13 cellular contexts compared by ENCODE assay signal in the genomic region with DNA sequence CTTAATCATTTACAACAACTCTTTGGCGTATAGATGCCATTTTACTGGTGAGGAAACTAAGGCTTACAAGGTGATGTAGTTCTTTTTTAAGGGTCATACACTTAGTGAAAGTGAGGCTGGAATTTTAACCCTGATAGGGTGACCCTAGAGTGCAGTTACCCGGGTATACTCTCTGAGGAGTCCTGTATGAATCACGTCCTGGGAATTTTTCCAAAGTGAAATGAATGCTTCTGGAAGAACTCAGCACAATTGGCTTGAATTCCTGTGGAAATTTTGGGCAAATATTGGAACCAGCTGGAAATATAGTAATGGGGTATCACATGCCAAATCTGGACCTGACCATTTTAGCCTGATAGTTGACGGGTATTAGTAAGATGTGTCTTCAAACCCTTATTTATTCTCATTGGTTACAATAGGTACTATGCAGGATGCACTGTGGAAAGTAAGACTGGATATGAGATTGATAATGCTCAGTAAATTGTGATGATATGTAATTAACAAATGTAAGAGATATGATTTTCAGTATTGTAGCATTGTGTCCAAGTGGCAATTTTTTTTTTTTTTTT. TPM values are rescaled to one million over a fixed set of nuclear protein-coding genes. Genes with fewer than 3 reads are reported as not detected.
DNase-seq lines count a peak whose midpoint lies in the region; ATAC-seq and TF ChIP-seq lines count a peak whose summit lies in the region.
"Had no signal": no experiment of that assay in that cellular context is flagged by ENCODE, and none has a peak within 500 bp of the region (broad histone marks: within the 10 kb centered on the region; RNA-seq: fewer than 3 reads in every experiment).

No MANE protein-coding gene starts in this region.

- no peaks in the 10 kb centered on the region for H3K27me3 ChIP-seq in RWPE2 (ENCODE audit: insufficient read depth, poor library complexity, severe bottlenecking)
- no peaks in the 10 kb centered on the region for H3K27me3 ChIP-seq in psoas muscle (ENCODE audit: insufficient read depth in 3 of 3, low read length in 2 of 3)

- H3K27ac ChIP-seq in RWPE2 (ENCODE audit: poor library complexity, severe bottlenecking): peak overlapping the region; percentile 20
- H3K27ac ChIP-seq in psoas muscle: peak overlapping the region; percentile 7
- H3K27ac ChIP-seq: KMS-11 had no signal

- H3K4me1 ChIP-seq in RWPE2 (ENCODE audit: insufficient read depth, poor library complexity, severe bottlenecking): peaks cover 19% of the 10 kb centered on the region
- peaks cover 35% of the 10 kb centered on the region for H3K4me1 ChIP-seq in psoas muscle

- H3K9me3 ChIP-seq in RWPE2 (ENCODE audit: severe bottlenecking): no peaks in the 10 kb centered on the region
- H3K9me3 ChIP-seq in psoas muscle: no peaks in the 10 kb centered on the region

- peak; percentile 94 for DNase-seq in EH (ENCODE audit: low read depth)
- DNase-seq in RWPE2 (ENCODE audit: low spot score): no peak
- DNase-seq in fibroblast of mammary gland (ENCODE audit: low read depth): peak; percentile 94
- DNase-seq in psoas muscle: no peak
- DNase-seq in DMS79 treated with DMSO at 0.1 percent for 48 hours (lab: John Stamatoyannopoulos, UW): no peak
- no peak for DNase-seq in NCI-H187 treated with DMSO at 0.1 percent for 48 hours (lab: John Stamatoyannopoulos, UW)
- no peak for DNase-seq in stimulated activated naive CD8-positive, alpha-beta T cell treated with anti-CD3 and anti-CD28 coated beads, Interleukin-15, Interleukin-2, amounts not matched to agents 100 U/mL and 50 U/mL, for 24 hours
- DNase-seq: DMS153; NCI-H748 treated with DMSO at 0.1 percent for 48 hours; stimulated activated CD4-positive, alpha-beta T cell treated with anti-CD3 and anti-CD28 coated beads, Interleukin-2, amount 100 ng/mL, for 48 hours had no signal

- ATAC-seq in RWPE2 (ENCODE audit: low read depth) (peak; percentile 91), psoas muscle (peak; percentile 53 to 85 (median 75)), GM18907 (IDR thresholded peaks at IDR 0.05; ENCODE audit: unreplicated experiment) (no peak)
- ATAC-seq in stimulated activated naive CD8-positive, alpha-beta T cell treated with anti-CD3 and anti-CD28 coated beads, Interleukin-15, Interleukin-2, amounts not matched to agents 100 U/mL and 50 U/mL, for 24 hours: no peak
- ATAC-seq: activated T-helper 17 cell treated with anti-CD3 and anti-CD28 coated beads, Interleukin-2, amount 50 U/mL, for 72 hours had no signal

- no peak for TF ChIP-seq CTCF in RWPE2 (IDR thresholded peaks at IDR 0.05; ENCODE audit: poor library complexity, severe bottlenecking)
- TF ChIP-seq CTCF in fibroblast of mammary gland (conservative IDR thresholded peaks at IDR 0.05; ENCODE audit: control insufficient read depth, insufficient read depth, low read depth, low read length): no peak
- no peak for TF ChIP-seq CTCF in psoas muscle (IDR thresholded peaks at IDR 0.05)

- H3K36me3 ChIP-seq in RWPE2 (ENCODE audit: low read depth) (peaks cover 97% of the 10 kb centered on the region), psoas muscle (ENCODE audit: insufficient read depth in 1 of 2, low read depth in 1 of 2) (peaks cover 3 to 97% of the 10 kb centered on the region in 2 donors)

- intact Hi-C loops in psoas muscle (cut with DNase I): no loop called here

- WGBS in psoas muscle, 3 donors: 26 to 41% (median 32%) methylated on average over 4 of the region's 4 CpGs

- H3K4me3 ChIP-seq in RWPE2 (ENCODE audit: severe bottlenecking) (no peak overlapping the region), fibroblast of mammary gland (ENCODE audit: control insufficient read depth, low read depth, low read length) (no peak overlapping the region), psoas muscle (no peak overlapping the region)

RNA-seq across cellular contexts. Expression of a gene that starts 14.8 kb away (rescaled TPM):
- total RNA-seq in psoas muscle: 100 to 1,000 TPM; 112 to 174 (median 150) TPM
- polyA plus RNA-seq in psoas muscle: 100 to 1,000 TPM; 102 to 175 (median 138) TPM

Comparison
In these comparisons a context has a peak if more than half of its experiments do, and no peak if none do; other contexts are left out.
1. DNase-seq: peak in EH (single experiment) and fibroblast of mammary gland (single experiment); none in RWPE2 (single experiment), psoas muscle (0 of 2), DMS79 treated with DMSO at 0.1 percent for 48 hours (single experiment), NCI-H187 treated with DMSO at 0.1 percent for 48 hours (single experiment) and stimulated activated naive CD8-positive, alpha-beta T cell treated with anti-CD3 and anti-CD28 coated beads, Interleukin-15, Interleukin-2, amounts not matched to agents 100 U/mL and 50 U/mL, for 24 hours (single experiment).
2. ATAC-seq: peak in RWPE2 (single experiment) and psoas muscle (4 of 4); none in GM18907 (single experiment) and stimulated activated naive CD8-positive, alpha-beta T cell treated with anti-CD3 and anti-CD28 coated beads, Interleukin-15, Interleukin-2, amounts not matched to agents 100 U/mL and 50 U/mL, for 24 hours (single experiment).